ENCODE assay signal across 27 cellular contexts in the genomic region with DNA sequence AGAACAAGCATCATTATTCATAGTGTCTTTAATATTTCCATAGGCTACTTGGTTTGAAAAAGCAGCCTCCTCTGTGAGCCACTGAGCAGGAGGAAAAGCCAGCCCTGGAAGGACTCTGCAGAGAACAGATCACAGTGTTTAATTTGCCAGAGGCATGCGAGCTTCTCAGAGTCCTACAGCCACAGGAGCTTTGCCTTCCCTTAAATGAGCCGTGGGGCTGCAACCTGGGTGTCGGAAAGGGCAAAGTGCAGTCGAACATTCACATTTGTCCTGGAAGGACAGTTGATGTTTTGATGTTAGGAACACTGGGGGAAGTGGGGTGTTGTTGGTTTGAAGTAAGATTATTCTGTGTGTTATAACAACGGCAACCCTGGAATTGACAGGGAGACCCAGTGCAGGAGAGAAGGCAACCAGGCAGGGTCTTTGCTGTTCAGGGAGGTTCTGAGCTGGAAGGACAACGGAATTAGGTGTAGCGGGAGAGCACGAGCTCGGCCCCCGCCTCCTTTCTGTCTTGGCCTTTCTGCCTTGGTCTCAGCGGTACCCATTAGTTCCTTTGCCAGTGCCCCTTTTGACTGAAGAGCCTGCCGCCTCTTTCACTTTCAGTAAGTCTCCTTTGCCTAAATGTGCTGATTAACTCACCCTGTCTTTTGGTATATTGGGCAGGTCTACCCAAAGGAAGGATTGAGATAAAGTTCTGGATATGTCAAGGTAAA.
DNase-seq lines count a peak whose midpoint lies in the region; ATAC-seq, FAIRE-seq and TF ChIP-seq lines count a peak whose summit lies in the region.
"Had no signal": no experiment of that assay in that cellular context is flagged by ENCODE, and none has a peak within 500 bp of the region (broad histone marks: within the 10 kb centered on the region; RNA-seq: fewer than 3 reads in every experiment).

No MANE protein-coding gene starts in this region.

- no peak overlapping the region for H4K91ac ChIP-seq in IMR-90 (ENCODE audit: insufficient read depth, low read depth, low read length)

- in situ Hi-C loops in IMR-90 (cut with MboI; ENCODE audit: low sequenced_read_pairs): no loop called here

- H3K4me2 ChIP-seq in A549 (peak overlapping the region; percentile 58), IMR-90 (ENCODE audit: low read depth, low read length) (no peak overlapping the region), PC-3 (ENCODE audit: low read length) (peak overlapping the region; percentile 58)

- H3K18ac ChIP-seq in IMR-90 (ENCODE audit: low read depth, low read length): peak overlapping the region; percentile 6; the same call in 1 of the 2 replicates

- H3K79me1 ChIP-seq in IMR-90 (ENCODE audit: low read depth in 1 of 2, low read length in 2 of 2): no peaks in the 10 kb centered on the region

- H3F3A ChIP-seq in PC-3 (ENCODE audit: low read length, unreplicated experiment): no peaks in the 10 kb centered on the region

- H3K4me1 ChIP-seq in A549: peaks cover 17% of the 10 kb centered on the region; the same call in 2 of the 3 replicates
- peaks cover 9% of the 10 kb centered on the region; the same call in 1 of the 2 replicates for H3K4me1 ChIP-seq in IMR-90 (ENCODE audit: control insufficient read depth, insufficient read depth, low read length)
- peaks cover 12% of the 10 kb centered on the region for H3K4me1 ChIP-seq in PC-3 (ENCODE audit: insufficient read depth, low read length)
- peaks cover 17% of the 10 kb centered on the region for H3K4me1 ChIP-seq in mucosa of descending colon (ENCODE audit: low read depth)
- no peaks in the 10 kb centered on the region for H3K4me1 ChIP-seq in aorta (ENCODE audit: control insufficient read depth in 1 of 2, insufficient read depth in 2 of 2, low read length in 2 of 2)
- H3K4me1 ChIP-seq: SJCRH30, uterus had no signal

- H3K56ac ChIP-seq in IMR-90 (ENCODE audit: extremely low read depth, insufficient read depth, low read length): no peak overlapping the region

- FAIRE-seq in A549 (lab: Jason Lieb, UNC): no peak
- FAIRE-seq: frontal cortex, keratinocyte had no signal

- peak overlapping the region in 1 of 2 experiments; percentile 57; a peak in 4 of 6 replicates for H3K27ac ChIP-seq in A549
- peak overlapping the region; percentile 6; the same call in 1 of the 2 replicates for H3K27ac ChIP-seq in IMR-90 (ENCODE audit: insufficient read depth, low read length)
- H3K27ac ChIP-seq in PC-3 (ENCODE audit: low read length): no peak overlapping the region
- no peak overlapping the region for H3K27ac ChIP-seq in aorta (ENCODE audit: low read depth in 1 of 2, low read length in 2 of 2)
- H3K27ac ChIP-seq: dorsolateral prefrontal cortex, HL-60, SJCRH30, skin epidermis, uterus, VCaP had no signal

- CTCF ChIA-PET in A549 (lab: Yijun Ruan, JAX) (no interaction called here), IMR-90 (lab: Yijun Ruan, JAX) (no interaction called here), PC-3 (lab: Charles Lee) (no interaction called here)

- no peaks in the 10 kb centered on the region for H3K27me3 ChIP-seq in IMR-90 (ENCODE audit: control insufficient read depth, insufficient read depth, low read length)
- no peaks in the 10 kb centered on the region for H3K27me3 ChIP-seq in PC-3 (ENCODE audit: low read length)
- H3K27me3 ChIP-seq in aorta (ENCODE audit: control insufficient read depth in 1 of 2, insufficient read depth in 2 of 2, low read length in 1 of 2): no peaks in the 10 kb centered on the region
- H3K27me3 ChIP-seq: dorsolateral prefrontal cortex, SJCRH30, uterus had no signal

- H3K9me1 ChIP-seq in IMR-90 (ENCODE audit: insufficient read depth, low read length): no peaks in the 10 kb centered on the region

- TF ChIP-seq CTCF in A549 (IDR thresholded peaks at IDR 0.05) (no peak), IMR-90 (conservative IDR thresholded peaks at IDR 0.05; ENCODE audit: low read depth, low read length) (no peak), PC-3 (conservative IDR thresholded peaks at IDR 0.05; ENCODE audit: low read depth, low read length) (no peak), mucosa of descending colon (IDR thresholded peaks at IDR 0.05) (no peak)

- dilution Hi-C loops in IMR-90 (cut with HindIII; ENCODE audit: low sequenced_read_pairs, unreplicated experiment): no loop called here

- no peak overlapping the region for H3K4ac ChIP-seq in IMR-90 (ENCODE audit: low read depth, low read length)

- H3K9me2 ChIP-seq in PC-3 (replicated peaks; ENCODE audit: low read length): no peaks in the 10 kb centered on the region

- DNase-seq in A549 (ENCODE audit: low read depth in 1 of 2, low spot score in 1 of 2) (no peak), IMR-90 (no peak), PC-3 (no peak), mucosa of descending colon (peak in 2 of 3 donors; percentile 45 to 47), NCI-H2107 treated with DMSO at 0.1 percent for 48 hours (lab: John Stamatoyannopoulos, UW; ENCODE audit: unreplicated experiment) (no peak), aorta (no peak), HPDE6-E6E7 (ENCODE audit: extremely low spot score) (no peak)
- DNase-seq: activated CD8-positive, alpha-beta memory T cell treated with anti-CD3 and anti-CD28 coated beads, Interleukin-2, amount 50 U/mL, for 48 hours; activated effector memory CD4-positive, alpha-beta T cell treated with anti-CD3 and anti-CD28 coated beads, Interleukin-2, amount 50 U/mL, for 16 hours; DMS79 treated with DMSO at 0.1 percent for 48 hours; dorsolateral prefrontal cortex; erythroblast; KG1; naive thymus-derived CD8-positive, alpha-beta T cell; NCI-H1048; NCI-H226; posterior cingulate gyrus; SJCRH30; stimulated activated CD4-positive, alpha-beta T cell treated with anti-CD3 and anti-CD28 coated beads, Interleukin-4, amount 100 ng/mL, for 1 hour; T-helper 17 cell; uterus had no signal

- WGBS in A549 (ENCODE audit: missing lambda C conversion rate): 85% methylated on average over 12 of the region's 12 CpGs
- 50% methylated on average over 4 of the region's 12 CpGs; no CpG with 5 or more reads in 1 of the 2 experiments for WGBS in IMR-90 (ENCODE audit: extremely low coverage in 2 of 2, insufficient read length in 1 of 2), 2 experiments
- WGBS in aorta, 2 donors: 82 to 83% methylated on average over 12 of the region's 12 CpGs

- H3K9me3 ChIP-seq in A549: peaks cover 17% of the 10 kb centered on the region; the same call in 2 of the 3 replicates
- H3K9me3 ChIP-seq in IMR-90 (ENCODE audit: control insufficient read depth, insufficient read depth, low read length): peaks cover 5% of the 10 kb centered on the region
- no peaks in the 10 kb centered on the region for H3K9me3 ChIP-seq in PC-3 (ENCODE audit: low read length)
- peaks cover 12% of the 10 kb centered on the region for H3K9me3 ChIP-seq in mucosa of descending colon
- no peaks in the 10 kb centered on the region for H3K9me3 ChIP-seq in aorta (ENCODE audit: control insufficient read depth, low read length)
- H3K9me3 ChIP-seq: SJCRH30, uterus had no signal

- H2BK5ac ChIP-seq in IMR-90 (ENCODE audit: low read depth, low read length, poor library complexity, severe bottlenecking): no peak overlapping the region

- no peak for ATAC-seq in A549
- no peak for ATAC-seq in IMR-90 (ENCODE audit: low read depth)
- peak; percentile 43 for ATAC-seq in PC-3
- ATAC-seq in mucosa of descending colon: peak; percentile 63
- ATAC-seq in aorta (ENCODE audit: low FRiP score): no peak
- ATAC-seq in GM21717 (IDR thresholded peaks at IDR 0.05; ENCODE audit: unreplicated experiment): no peak
- ATAC-seq: naive thymus-derived CD8-positive, alpha-beta T cell; T-helper 17 cell had no signal

- no peak overlapping the region; the same call in 1 of the 2 replicates for H4K5ac ChIP-seq in IMR-90 (ENCODE audit: low read depth, low read length)

- intact Hi-C loops in IMR-90 (cut with micrococcal nuclease) (loop anchor here (2.0 kb wide), 1 partner anchor 72 kb away; no protein-coding TSS in a partner anchor), PC-3 (cut with micrococcal nuclease) (no loop called here), mucosa of descending colon (cut with DNase I, micrococcal nuclease) (no loop called here), aorta (cut with DNase I) (no loop called here)

- no peak overlapping the region for H2BK20ac ChIP-seq in IMR-90 (ENCODE audit: low read depth, low read length)

- POLR2A ChIA-PET in A549 (lab: Yijun Ruan, JAX) (no interaction called here), IMR-90 (lab: Charles Lee; ENCODE audit: unreplicated experiment) (no interaction called here), PC-3 (lab: Charles Lee; ENCODE audit: unreplicated experiment) (no interaction called here)

- no TSS peak for BruUV-seq in IMR-90 (replicated peaks; lab: Mats Ljungman, UMichigan)
- BruUV-seq in PC-3 (replicated peaks; lab: Mats Ljungman, UMichigan): no TSS peak

- no peak overlapping the region for H3K23ac ChIP-seq in IMR-90 (ENCODE audit: low read depth, low read length)

- H3K36me3 ChIP-seq in IMR-90 (ENCODE audit: control insufficient read depth, insufficient read depth, low read length): no peaks in the 10 kb centered on the region
- H3K36me3 ChIP-seq in PC-3 (ENCODE audit: low read depth, low read length): no peaks in the 10 kb centered on the region
- no peaks in the 10 kb centered on the region for H3K36me3 ChIP-seq in mucosa of descending colon (ENCODE audit: low read depth)
- no peaks in the 10 kb centered on the region for H3K36me3 ChIP-seq in aorta (ENCODE audit: control insufficient read depth in 1 of 2, insufficient read depth in 2 of 2, low read length in 1 of 2)
- H3K36me3 ChIP-seq: SJCRH30, uterus had no signal

- no peak for TF ChIP-seq EP300 in A549 (IDR thresholded peaks at IDR 0.05)

- H4K20me1 ChIP-seq in IMR-90 (ENCODE audit: insufficient read depth, low read length) (no peaks in the 10 kb centered on the region), PC-3 (ENCODE audit: low read length) (no peaks in the 10 kb centered on the region)

- TF ChIP-seq POLR2A in A549 (IDR thresholded peaks at IDR 0.05; ENCODE audit: low read length): no peak
- TF ChIP-seq POLR2A in IMR-90 (IDR thresholded peaks at IDR 0.05; ENCODE audit: low read depth, low read length): no peak

- H2AK5ac ChIP-seq in IMR-90 (ENCODE audit: low read depth, low read length): no peak overlapping the region

- H3K79me2 ChIP-seq in PC-3 (ENCODE audit: low read length): no peaks in the 10 kb centered on the region

- H3K4me3 ChIP-seq in A549 (no peak overlapping the region), IMR-90 (ENCODE audit: insufficient read depth, low read depth, low read length) (no peak overlapping the region), PC-3 (ENCODE audit: low read length) (no peak overlapping the region; the same call in 1 of the 2 replicates), mucosa of descending colon (no peak overlapping the region), aorta (ENCODE audit: low read length in 2 of 2) (no peak overlapping the region)
- H3K4me3 ChIP-seq: dorsolateral prefrontal cortex, SJCRH30, skin epidermis, uterus had no signal

- no peak overlapping the region for H4K8ac ChIP-seq in IMR-90 (ENCODE audit: low read depth in 2 of 2, low read length in 2 of 2)

- TF ChIP-seq RAD21 in A549 (conservative IDR thresholded peaks at IDR 0.05 in 1 of 2, IDR thresholded peaks at IDR 0.05 in 1 of 2): no peak
- no peak for TF ChIP-seq RAD21 in IMR-90 (IDR thresholded peaks at IDR 0.05; ENCODE audit: low read length)

- H2AFZ ChIP-seq in IMR-90 (replicated peaks; ENCODE audit: low read length, poor library complexity): no peak overlapping the region
- H2AFZ ChIP-seq in PC-3 (ENCODE audit: low read length): no peak overlapping the region

- no peak overlapping the region for H2BK120ac ChIP-seq in IMR-90 (ENCODE audit: low read depth, low read length)

- no peak overlapping the region; the same call in 2 of the 3 replicates for H2BK15ac ChIP-seq in IMR-90 (ENCODE audit: low read depth, low read length)

- no peak overlapping the region for H3K9ac ChIP-seq in IMR-90 (ENCODE audit: low read depth, low read length)
- no peak overlapping the region for H3K9ac ChIP-seq in PC-3 (ENCODE audit: low read length)

- no peak overlapping the region for H2AK9ac ChIP-seq in IMR-90 (replicated peaks; ENCODE audit: low read depth, low read length, poor library complexity)

- 0 out of 2 replicates have a peak overlapping the region, but pooled peaks have one; percentile 25 for H3K14ac ChIP-seq in IMR-90 (replicated peaks; ENCODE audit: low read depth, low read length)

Comparison
In these comparisons a context has a peak if more than half of its experiments do, and no peak if none do; other contexts are left out.
1. ATAC-seq: peak in PC-3 (single experiment) and mucosa of descending colon (single experiment); none in A549 (0 of 2), IMR-90 (single experiment), aorta (single experiment) and GM21717 (single experiment).
2. DNase-seq: peak in mucosa of descending colon (2 of 3); none in A549 (0 of 2), IMR-90 (single experiment), PC-3 (single experiment), NCI-H2107 treated with DMSO at 0.1 percent for 48 hours (single experiment), aorta (0 of 2) and HPDE6-E6E7 (single experiment).